19 cellular contexts compared by ENCODE assay signal in the genomic region with DNA sequence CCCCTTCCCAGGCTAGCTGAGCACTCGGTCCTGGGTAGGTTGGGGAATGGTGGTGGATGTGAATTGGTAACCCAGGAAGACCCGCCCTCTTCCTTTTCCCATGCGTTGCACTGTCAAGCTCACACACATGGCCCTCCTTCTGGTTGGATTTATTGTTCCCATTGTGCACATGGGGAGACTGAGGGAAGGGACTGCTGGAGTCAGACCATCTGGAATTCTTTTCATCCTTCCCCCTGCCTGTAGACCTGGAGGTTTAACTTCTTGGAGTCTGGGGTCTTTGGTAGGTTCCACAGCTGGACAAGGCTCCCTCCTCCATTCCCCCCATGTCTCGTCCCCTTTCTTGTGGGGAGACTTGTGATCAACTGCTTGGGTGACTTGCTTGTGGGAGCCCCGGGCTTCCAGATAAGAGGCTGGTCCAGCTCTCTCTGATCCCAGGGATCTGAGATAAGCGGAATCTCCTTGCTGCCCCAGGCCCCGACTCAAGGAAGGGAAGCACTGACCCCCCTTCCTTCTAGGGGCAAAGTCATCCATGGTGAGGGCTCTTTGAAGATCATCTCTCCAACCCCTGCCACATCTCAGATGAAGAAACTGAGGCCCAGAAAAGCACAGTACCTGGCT. TPM values are rescaled to one million over a fixed set of nuclear protein-coding genes. Genes with fewer than 3 reads are reported as not detected.
DNase-seq lines count a peak whose midpoint lies in the region; ATAC-seq and TF ChIP-seq lines count a peak whose summit lies in the region.
"Had no signal": no experiment of that assay in that cellular context is flagged by ENCODE, and none has a peak within 500 bp of the region (broad histone marks: within the 10 kb centered on the region; RNA-seq: fewer than 3 reads in every experiment).

No MANE protein-coding gene starts in this region.

- peak overlapping the region; percentile 17 for H2AK5ac ChIP-seq in mesenchymal stem cell (ENCODE audit: low read length, severe bottlenecking)

- no peak overlapping the region for H2BK15ac ChIP-seq in mesenchymal stem cell (ENCODE audit: low read depth, poor library complexity, severe bottlenecking)

- H3K36me3 Mint-ChIP-seq in central memory CD8-positive, alpha-beta T cell (ENCODE audit: insufficient read depth) = peaks cover 2% of the 10 kb centered on the region
- H3K36me3 Mint-ChIP-seq: naive thymus-derived CD4-positive, alpha-beta T cell had no signal

- no peak for ATAC-seq in central memory CD8-positive, alpha-beta T cell (replicated peaks; ENCODE audit: extremely low read depth, poor library complexity, severe bottlenecking)
- no peak for ATAC-seq in HG02981 (IDR thresholded peaks at IDR 0.05; ENCODE audit: unreplicated experiment)
- no peak for ATAC-seq in GM19395 (IDR thresholded peaks at IDR 0.05; ENCODE audit: unreplicated experiment)
- ATAC-seq: activated T-cell treated with anti-CD3 and anti-CD28 coated beads, Interleukin-2, amount 50 U/mL, for 4 hours; left colon; naive thymus-derived CD4-positive, alpha-beta T cell had no signal

- H3K4me3 Mint-ChIP-seq in central memory CD8-positive, alpha-beta T cell = no peak overlapping the region
- H3K4me3 Mint-ChIP-seq: activated CD4-positive, alpha-beta T cell treated with anti-CD3 and anti-CD28 coated beads, Interleukin-2, amount 10 ng/mL, durations not matched to agents 24 days and 14 days; activated T-cell treated with anti-CD3 and anti-CD28 coated beads, Interleukin-2, amount 50 U/mL, for 4 hours; naive thymus-derived CD4-positive, alpha-beta T cell had no signal

- no peak overlapping the region for H4K91ac ChIP-seq in mesenchymal stem cell (ENCODE audit: low read length)

- peak overlapping the region; percentile 19 for H3K27ac Mint-ChIP-seq in central memory CD8-positive, alpha-beta T cell (ENCODE audit: low read depth)
- H3K27ac Mint-ChIP-seq: activated CD4-positive, alpha-beta T cell treated with anti-CD3 and anti-CD28 coated beads, Interleukin-2, amount 10 ng/mL, durations not matched to agents 24 days and 14 days had no signal

- H3K9me3 Mint-ChIP-seq in central memory CD8-positive, alpha-beta T cell = no peaks in the 10 kb centered on the region
- H3K9me3 Mint-ChIP-seq: activated CD4-positive, alpha-beta T cell treated with anti-CD3 and anti-CD28 coated beads, Interleukin-2, amount 10 ng/mL, durations not matched to agents 24 days and 14 days; activated T-cell treated with anti-CD3 and anti-CD28 coated beads, Interleukin-2, amount 50 U/mL, for 4 hours had no signal

- peak overlapping the region; percentile 97 for H3K27ac ChIP-seq in HUES48 (ENCODE audit: low read depth, low read length)
- H3K27ac ChIP-seq in mesenchymal stem cell (ENCODE audit: low read length, poor library complexity, severe bottlenecking) = no peak overlapping the region
- peak overlapping the region; percentile 88 to 93 (median 91) for H3K27ac ChIP-seq in transverse colon

- H3K14ac ChIP-seq in mesenchymal stem cell (ENCODE audit: low read length in 2 of 2) = no peak overlapping the region

- no peak overlapping the region for H2BK120ac ChIP-seq in mesenchymal stem cell (ENCODE audit: low read depth, low read length)

- H3K27me3 ChIP-seq in HUES48 (ENCODE audit: control insufficient read depth, insufficient read depth, low read length) (no peaks in the 10 kb centered on the region), mesenchymal stem cell (ENCODE audit: control insufficient read depth in 1 of 2, insufficient read depth in 1 of 2, low read length in 2 of 2) (no peaks in the 10 kb centered on the region), transverse colon (no peaks in the 10 kb centered on the region)
- H3K27me3 ChIP-seq: BE2C, SJSA1, tibial nerve had no signal

- no peak for DNase-seq in central memory CD8-positive, alpha-beta T cell (ENCODE audit: low spot score in 2 of 2)
- DNase-seq in mesenchymal stem cell (no peak), transverse colon (no peak), NOMO-1 treated with dmso at 0.1 percent for 144 hours (lab: John Stamatoyannopoulos, UW; ENCODE audit: unreplicated experiment) (no peak)
- DNase-seq: activated CD4-positive, alpha-beta T cell treated with anti-CD3 and anti-CD28 coated beads, Interleukin-2, amount 10 ng/mL, durations not matched to agents 24 days and 14 days; activated T-cell treated with anti-CD3 and anti-CD28 coated beads, Interleukin-2, amount 50 U/mL, for 4 hours; BE2C; GOT3; Karpas-422; left colon; naive thymus-derived CD4-positive, alpha-beta T cell; stimulated activated CD4-positive, alpha-beta T cell treated with anti-CD3 and anti-CD28 coated beads, Interleukin-2, amount 100 ng/mL, for 24 hours; stimulated activated CD8-positive, alpha-beta memory T cell treated with anti-CD3 and anti-CD28 coated beads, Interleukin-4, amount 100 ng/mL, for 48 hours; T1000 had no signal

- TF ChIP-seq POLR2A in transverse colon (IDR thresholded peaks at IDR 0.05) = no peak

- TF ChIP-seq EP300 in transverse colon (IDR thresholded peaks at IDR 0.05; ENCODE audit: low read depth) = no peak

- H3K36me3 ChIP-seq in HUES48 (ENCODE audit: control insufficient read depth, insufficient read depth, low read length) (no peaks in the 10 kb centered on the region), mesenchymal stem cell (ENCODE audit: control insufficient read depth in 1 of 2, insufficient read depth in 2 of 2, low read depth in 1 of 2, low read length in 2 of 2) (peaks cover 0 to 11% of the 10 kb centered on the region in 2 experiments), transverse colon (no peaks in the 10 kb centered on the region)
- H3K36me3 ChIP-seq: BE2C, tibial nerve had no signal

- no peak overlapping the region for H3K4me2 ChIP-seq in mesenchymal stem cell (ENCODE audit: low read length, poor library complexity, severe bottlenecking)

- H3K4me3 ChIP-seq in HUES48 (ENCODE audit: low read depth, low read length) (no peak overlapping the region), mesenchymal stem cell (ENCODE audit: insufficient read depth in 1 of 2, low read depth in 1 of 2, low read length in 2 of 2) (no peak overlapping the region), transverse colon (no peak overlapping the region)
- H3K4me3 ChIP-seq: SJSA1, tibial nerve had no signal

- in situ Hi-C loops in transverse colon (cut with MboI; ENCODE audit: low pct_ligation_motif_present in 1 of 4, low pct_unique_long_range_greater_than_20kb in 1 of 4, low sequenced_read_pairs in 3 of 4) = no loop called here

- intact Hi-C loops in transverse colon (cut with DNase I; ENCODE audit: low total_unique reads) = no loop called here

- no peaks in the 10 kb centered on the region for H3K27me3 Mint-ChIP-seq in central memory CD8-positive, alpha-beta T cell

- peaks cover 58% of the 10 kb centered on the region for H3K4me1 ChIP-seq in HUES48 (ENCODE audit: control insufficient read depth, insufficient read depth, low read length)
- peaks cover 52% of the 10 kb centered on the region for H3K4me1 ChIP-seq in mesenchymal stem cell (ENCODE audit: control insufficient read depth, insufficient read depth, low read depth, low read length)
- H3K4me1 ChIP-seq in transverse colon = peaks cover 37 to 94% (median 83%) of the 10 kb centered on the region in 4 donors
- H3K4me1 ChIP-seq: BE2C had no signal

- H2BK12ac ChIP-seq in mesenchymal stem cell (ENCODE audit: low read length in 2 of 2) = no peak overlapping the region

- H3K18ac ChIP-seq in mesenchymal stem cell (ENCODE audit: low read depth in 1 of 2, low read length in 2 of 2) = no peak overlapping the region

- H2BK5ac ChIP-seq in mesenchymal stem cell (ENCODE audit: low read depth, low read length, poor library complexity, severe bottlenecking) = no peak overlapping the region

- H3K79me1 ChIP-seq in mesenchymal stem cell (replicated peaks; ENCODE audit: low read length, poor library complexity, severe bottlenecking) = peaks cover 14% of the 10 kb centered on the region

- WGBS in mesenchymal stem cell = 48% methylated on average over 4 of the region's 7 CpGs
- 68% methylated on average over 7 of the region's 7 CpGs; no CpG with 5 or more reads in 1 of the 2 donors for WGBS in transverse colon (ENCODE audit: low coverage in 1 of 2), 2 donors

- no peak overlapping the region for H2AFZ ChIP-seq in mesenchymal stem cell (ENCODE audit: low read depth, low read length)

- peaks cover 29% of the 10 kb centered on the region for H3K4me1 Mint-ChIP-seq in central memory CD8-positive, alpha-beta T cell

- H3K23ac ChIP-seq in mesenchymal stem cell (ENCODE audit: low read length in 2 of 2) = no peak overlapping the region

- no peaks in the 10 kb centered on the region for H3K9me3 ChIP-seq in HUES48 (ENCODE audit: control insufficient read depth, insufficient read depth, low read length)
- H3K9me3 ChIP-seq in mesenchymal stem cell (ENCODE audit: control insufficient read depth, low read length) = no peaks in the 10 kb centered on the region
- H3K9me3 ChIP-seq in transverse colon = no peaks in the 10 kb centered on the region
- H3K9me3 ChIP-seq: BE2C, SJSA1, tibial nerve had no signal

- no peak overlapping the region for H3K4ac ChIP-seq in mesenchymal stem cell (ENCODE audit: low read depth in 1 of 2, low read length in 2 of 2)

- no peak overlapping the region for H4K8ac ChIP-seq in mesenchymal stem cell (ENCODE audit: low read length)

- H3K9ac ChIP-seq in HUES48 (ENCODE audit: low read depth, low read length) (no peak overlapping the region), mesenchymal stem cell (ENCODE audit: low read length) (no peak overlapping the region)

- no peak for TF ChIP-seq CTCF in transverse colon (IDR thresholded peaks at IDR 0.05)

RNA-seq across cellular contexts. Expression of a gene that starts 55.7 kb away (rescaled TPM):
- polyA plus RNA-seq in mesenchymal stem cell (2013, experiment 1 of 2) = 25.2 TPM
- 25.1 TPM for polyA plus RNA-seq in mesenchymal stem cell (2013, experiment 2 of 2)
- 10 to 100 TPM; 24.9 to 95.5 (median 43.8) TPM for total RNA-seq in transverse colon
- total RNA-seq: activated CD4-positive, alpha-beta T cell treated with anti-CD3 and anti-CD28 coated beads, Interleukin-2, amount 10 ng/mL, durations not matched to agents 24 days and 14 days; activated T-cell treated with anti-CD3 and anti-CD28 coated beads, Interleukin-2, amount 50 U/mL, for 4 hours; naive thymus-derived CD4-positive, alpha-beta T cell had no signal
- polyA plus RNA-seq: naive thymus-derived CD4-positive, alpha-beta T cell had no signal

RNA-seq across cellular contexts. Expression of a gene that starts 58.9 kb away (rescaled TPM):
- 121 TPM for polyA plus RNA-seq in mesenchymal stem cell (2013, experiment 1 of 2)
- 121 TPM for polyA plus RNA-seq in mesenchymal stem cell (2013, experiment 2 of 2)
- total RNA-seq in transverse colon = 10 to 100 TPM; 23.9 to 54.5 (median 33.8) TPM

RNA-seq across cellular contexts. Expression of a gene that starts 59.2 kb away (rescaled TPM):
- polyA plus RNA-seq in mesenchymal stem cell (2013, experiment 1 of 2) = 11.4 TPM
- 11.2 TPM for polyA plus RNA-seq in mesenchymal stem cell (2013, experiment 2 of 2)
- 100 to 1,000 TPM in 1 of 4 donors, 10 to 100 TPM in 3; 26.2 to 257 (median 40.7) TPM for total RNA-seq in transverse colon
